In the genomic region with DNA sequence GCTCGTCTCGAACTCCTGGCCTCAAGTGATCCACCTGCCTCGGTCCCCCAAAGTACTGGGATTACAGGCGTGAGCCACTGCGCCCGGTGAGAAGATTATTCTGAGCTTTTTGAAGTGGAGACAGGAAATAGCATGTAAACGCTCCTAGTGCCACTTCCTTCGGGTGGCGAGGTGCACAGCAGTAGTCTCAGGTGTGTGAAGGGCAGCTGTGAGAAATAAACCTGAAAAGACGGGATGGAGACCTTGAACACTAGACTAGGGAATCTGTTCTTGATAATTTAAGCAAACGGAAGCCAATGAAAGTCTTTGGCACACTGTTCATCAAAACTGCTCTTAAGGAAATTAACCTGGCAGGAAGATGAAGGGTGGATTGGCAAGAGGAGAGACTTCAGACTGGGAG, we compare ENCODE assay signal across 8 cellular contexts. TPM values are rescaled to one million over a fixed set of nuclear protein-coding genes. Genes with fewer than 3 reads are reported as not detected.
DNase-seq lines count a peak whose midpoint lies in the region; ATAC-seq lines count a peak whose summit lies in the region.

No MANE protein-coding gene starts in this region.

- H3K27me3 Mint-ChIP-seq in activated CD8-positive, alpha-beta memory T cell treated with anti-CD3 and anti-CD28 coated beads, Interleukin-2, amount 10 ng/mL, durations not matched to agents 7 days and 5 days = peaks cover 54% of the 10 kb centered on the region
- H3K27me3 Mint-ChIP-seq in activated CD8-positive, alpha-beta T cell treated with anti-CD3 and anti-CD28 coated beads, Interleukin-2, amount 10 ng/mL, durations not matched to agents 7 days and 5 days (ENCODE audit: low read depth) = peaks cover 47% of the 10 kb centered on the region
- H3K27me3 Mint-ChIP-seq in stimulated activated naive CD8-positive, alpha-beta T cell treated with anti-CD3 and anti-CD28 coated beads, Interleukin-15, Interleukin-2, amounts not matched to agents 100 ng/mL and 50 ng/mL, for 24 hours = peaks cover 39% of the 10 kb centered on the region

- DNase-seq in activated CD8-positive, alpha-beta memory T cell treated with anti-CD3 and anti-CD28 coated beads, Interleukin-2, amount 10 ng/mL, durations not matched to agents 7 days and 5 days = peak; percentile 46
- no peak for DNase-seq in activated CD8-positive, alpha-beta memory T cell treated with anti-CD3 and anti-CD28 coated beads for 24 hours
- peak; percentile 32 for DNase-seq in activated CD8-positive, alpha-beta T cell treated with anti-CD3 and anti-CD28 coated beads, Interleukin-2, amount 10 ng/mL, durations not matched to agents 7 days and 5 days
- DNase-seq in NCI-H2196 treated with DMSO at 0.1 percent for 48 hours (lab: John Stamatoyannopoulos, UW; ENCODE audit: unreplicated experiment) = no peak
- no peak for DNase-seq in NK-92 treated with Interleukin-12 subunit alpha and Interleukin-12 subunit beta, amount 100 ng/mL, for 24 hours (lab: John Stamatoyannopoulos, UW)
- DNase-seq in superior temporal gyrus (ENCODE audit: extremely low spot score) = no peak

- H3K4me1 Mint-ChIP-seq in activated CD8-positive, alpha-beta memory T cell treated with anti-CD3 and anti-CD28 coated beads, Interleukin-2, amount 10 ng/mL, durations not matched to agents 7 days and 5 days = peaks cover 15% of the 10 kb centered on the region
- peaks cover 13% of the 10 kb centered on the region for H3K4me1 Mint-ChIP-seq in activated CD8-positive, alpha-beta T cell treated with anti-CD3 and anti-CD28 coated beads, Interleukin-2, amount 10 ng/mL, durations not matched to agents 7 days and 5 days (ENCODE audit: low read depth)
- H3K4me1 Mint-ChIP-seq in stimulated activated naive CD8-positive, alpha-beta T cell treated with anti-CD3 and anti-CD28 coated beads, Interleukin-15, Interleukin-2, amounts not matched to agents 100 ng/mL and 50 ng/mL, for 24 hours (ENCODE audit: low read depth) = peaks cover 17% of the 10 kb centered on the region

- peak overlapping the region; percentile 80 for H3K4me3 Mint-ChIP-seq in activated CD8-positive, alpha-beta memory T cell treated with anti-CD3 and anti-CD28 coated beads, Interleukin-2, amount 10 ng/mL, durations not matched to agents 7 days and 5 days
- H3K4me3 Mint-ChIP-seq in activated CD8-positive, alpha-beta T cell treated with anti-CD3 and anti-CD28 coated beads, Interleukin-2, amount 10 ng/mL, durations not matched to agents 7 days and 5 days = peak overlapping the region; percentile 80
- H3K4me3 Mint-ChIP-seq in stimulated activated naive CD8-positive, alpha-beta T cell treated with anti-CD3 and anti-CD28 coated beads, Interleukin-15, Interleukin-2, amounts not matched to agents 100 ng/mL and 50 ng/mL, for 24 hours = peak overlapping the region; percentile 89

- no peak overlapping the region for H3K9ac ChIP-seq in iPS-15b (ENCODE audit: low read depth, low read length)

- CTCF ChIA-PET in activated CD8-positive, alpha-beta memory T cell treated with anti-CD3 and anti-CD28 coated beads, Interleukin-2, amount 10 ng/mL, durations not matched to agents 7 days and 5 days (lab: Charles Lee) = interaction anchor here (0.8 to 0.9 kb wide), 4 partner anchors 18 to 140 kb away, joined by 3 to 4 read pairs (median 3); no protein-coding TSS in a partner anchor
- CTCF ChIA-PET in activated CD8-positive, alpha-beta T cell treated with anti-CD3 and anti-CD28 coated beads, Interleukin-2, amount 10 ng/mL, durations not matched to agents 7 days and 5 days (lab: Charles Lee) = interaction anchor here (1.0 to 1.1 kb wide), 4 partner anchors 23 to 407 kb away, joined by 3 to 5 read pairs (median 3); no protein-coding TSS in a partner anchor

- H3K36me3 ChIP-seq in iPS-15b (ENCODE audit: control insufficient read depth, insufficient read depth, low read length) = no peaks in the 10 kb centered on the region

- H3K4me3 ChIP-seq in iPS-15b (ENCODE audit: low read depth, low read length) = peak overlapping the region; percentile 77

- POLR2A ChIA-PET in activated CD8-positive, alpha-beta T cell treated with anti-CD3 and anti-CD28 coated beads, Interleukin-2, amount 10 ng/mL, durations not matched to agents 7 days and 5 days (lab: Charles Lee) = interaction anchor here (0.6 to 1.0 kb wide), 4 partner anchors 11 to 524 kb away, joined by 3 to 4 read pairs (median 4); a partner anchor contains a TSS

- peaks cover 4% of the 10 kb centered on the region for H3K4me1 ChIP-seq in iPS-15b (ENCODE audit: control insufficient read depth, insufficient read depth, low read length)

- H3K27me3 ChIP-seq in iPS-15b (ENCODE audit: control insufficient read depth, insufficient read depth, low read length) = peaks cover 24% of the 10 kb centered on the region

- H3K9me3 ChIP-seq in iPS-15b (ENCODE audit: control insufficient read depth, insufficient read depth, low read length) = no peaks in the 10 kb centered on the region

- ATAC-seq in activated CD8-positive, alpha-beta memory T cell treated with anti-CD3 and anti-CD28 coated beads, Interleukin-2, amount 10 ng/mL, durations not matched to agents 7 days and 5 days = peak; percentile 27
- ATAC-seq in activated CD8-positive, alpha-beta T cell treated with anti-CD3 and anti-CD28 coated beads, Interleukin-2, amount 10 ng/mL, durations not matched to agents 7 days and 5 days = peak; percentile 43

- H3K9me3 Mint-ChIP-seq in activated CD8-positive, alpha-beta memory T cell treated with anti-CD3 and anti-CD28 coated beads, Interleukin-2, amount 10 ng/mL, durations not matched to agents 7 days and 5 days (ENCODE audit: low read depth) = no peaks in the 10 kb centered on the region
- H3K9me3 Mint-ChIP-seq in activated CD8-positive, alpha-beta T cell treated with anti-CD3 and anti-CD28 coated beads, Interleukin-2, amount 10 ng/mL, durations not matched to agents 7 days and 5 days (ENCODE audit: insufficient read depth) = no peaks in the 10 kb centered on the region
- H3K9me3 Mint-ChIP-seq in stimulated activated naive CD8-positive, alpha-beta T cell treated with anti-CD3 and anti-CD28 coated beads, Interleukin-15, Interleukin-2, amounts not matched to agents 100 ng/mL and 50 ng/mL, for 24 hours = no peaks in the 10 kb centered on the region

- peaks cover 2% of the 10 kb centered on the region for H3K36me3 Mint-ChIP-seq in activated CD8-positive, alpha-beta memory T cell treated with anti-CD3 and anti-CD28 coated beads, Interleukin-2, amount 10 ng/mL, durations not matched to agents 7 days and 5 days
- H3K36me3 Mint-ChIP-seq in activated CD8-positive, alpha-beta T cell treated with anti-CD3 and anti-CD28 coated beads, Interleukin-2, amount 10 ng/mL, durations not matched to agents 7 days and 5 days (ENCODE audit: low read depth) = no peaks in the 10 kb centered on the region
- H3K36me3 Mint-ChIP-seq in stimulated activated naive CD8-positive, alpha-beta T cell treated with anti-CD3 and anti-CD28 coated beads, Interleukin-15, Interleukin-2, amounts not matched to agents 100 ng/mL and 50 ng/mL, for 24 hours (ENCODE audit: low read depth) = no peaks in the 10 kb centered on the region

- H3K27ac Mint-ChIP-seq in activated CD8-positive, alpha-beta memory T cell treated with anti-CD3 and anti-CD28 coated beads, Interleukin-2, amount 10 ng/mL, durations not matched to agents 7 days and 5 days = peak overlapping the region; percentile 66
- peak overlapping the region; percentile 44 for H3K27ac Mint-ChIP-seq in activated CD8-positive, alpha-beta T cell treated with anti-CD3 and anti-CD28 coated beads, Interleukin-2, amount 10 ng/mL, durations not matched to agents 7 days and 5 days
- peak overlapping the region; percentile 53 for H3K27ac Mint-ChIP-seq in stimulated activated naive CD8-positive, alpha-beta T cell treated with anti-CD3 and anti-CD28 coated beads, Interleukin-15, Interleukin-2, amounts not matched to agents 100 ng/mL and 50 ng/mL, for 24 hours

RNA-seq across cellular contexts. Expression of a gene that starts 0.4 kb away (rescaled TPM):
- total RNA-seq in activated CD8-positive, alpha-beta memory T cell treated with anti-CD3 and anti-CD28 coated beads, Interleukin-2, amount 10 ng/mL, durations not matched to agents 7 days and 5 days = under 1 TPM; 0.54 to 0.67 TPM
- total RNA-seq in activated CD8-positive, alpha-beta T cell treated with anti-CD3 and anti-CD28 coated beads, Interleukin-2, amount 10 ng/mL, durations not matched to agents 7 days and 5 days = under 1 TPM; 0.32 to 0.57 TPM

RNA-seq across cellular contexts. Expression of a gene that starts 39.6 kb away (rescaled TPM):
- under 1 TPM in 1 of 2 experiments, not detected in 1; 0.19 TPM for total RNA-seq in activated CD8-positive, alpha-beta memory T cell treated with anti-CD3 and anti-CD28 coated beads, Interleukin-2, amount 10 ng/mL, durations not matched to agents 7 days and 5 days
- not detected for total RNA-seq in activated CD8-positive, alpha-beta T cell treated with anti-CD3 and anti-CD28 coated beads, Interleukin-2, amount 10 ng/mL, durations not matched to agents 7 days and 5 days

RNA-seq across cellular contexts. Expression of a gene that starts 40.8 kb away (rescaled TPM):
- 10 to 100 TPM; 32.0 to 32.1 TPM for total RNA-seq in activated CD8-positive, alpha-beta memory T cell treated with anti-CD3 and anti-CD28 coated beads, Interleukin-2, amount 10 ng/mL, durations not matched to agents 7 days and 5 days
- total RNA-seq in activated CD8-positive, alpha-beta T cell treated with anti-CD3 and anti-CD28 coated beads, Interleukin-2, amount 10 ng/mL, durations not matched to agents 7 days and 5 days = 10 to 100 TPM; 27.0 to 31.9 TPM

Comparison
In these comparisons a context has a peak if more than half of its experiments do, and no peak if none do; other contexts are left out.
1. DNase-seq: peak in activated CD8-positive, alpha-beta memory T cell treated with anti-CD3 and anti-CD28 coated beads, Interleukin-2, amount 10 ng/mL, durations not matched to agents 7 days and 5 days (single experiment) and activated CD8-positive, alpha-beta T cell treated with anti-CD3 and anti-CD28 coated beads, Interleukin-2, amount 10 ng/mL, durations not matched to agents 7 days and 5 days (single experiment); none in activated CD8-positive, alpha-beta memory T cell treated with anti-CD3 and anti-CD28 coated beads for 24 hours (single experiment), NCI-H2196 treated with DMSO at 0.1 percent for 48 hours (single experiment), NK-92 treated with Interleukin-12 subunit alpha and Interleukin-12 subunit beta, amount 100 ng/mL, for 24 hours (single experiment) and superior temporal gyrus (single experiment).
2. Peak in every context shown above with its lines, with median percentiles within 50 percentile points of each other: H3K27ac Mint-ChIP-seq and H3K4me3 Mint-ChIP-seq.